Comparison of ENCODE assay signal across 15 cellular contexts in genomic region chr2:127078028-127078427, GRCh38. TPM values are rescaled to one million over a fixed set of nuclear protein-coding genes. Genes with fewer than 3 reads are reported as not detected.
DNase-seq lines count a peak whose midpoint lies in the region; ATAC-seq and TF ChIP-seq lines count a peak whose summit lies in the region.
"Had no signal": no experiment of that assay in that cellular context is flagged by ENCODE, and none has a peak within 500 bp of the region (broad histone marks: within the 10 kb centered on the region; RNA-seq: fewer than 3 reads in every experiment).

No MANE protein-coding gene starts in this region.

- H3K4me1 ChIP-seq in CD8-positive, alpha-beta memory T cell (ENCODE audit: insufficient read depth, low read length): peaks cover 61% of the 10 kb centered on the region
- H3K4me1 ChIP-seq in gastrocnemius medialis: peaks cover 89 to 92% of the 10 kb centered on the region in 2 donors

- H3K27me3 ChIP-seq in CD8-positive, alpha-beta memory T cell (ENCODE audit: insufficient read depth, low read length, poor library complexity, severe bottlenecking): no peaks in the 10 kb centered on the region
- H3K27me3 ChIP-seq in dorsolateral prefrontal cortex (no peaks in the 10 kb centered on the region), gastrocnemius medialis (no peaks in the 10 kb centered on the region)
- H3K27me3 ChIP-seq: thyroid gland had no signal

- peaks cover 54 to 85% (median 76%) of the 10 kb centered on the region in 3 donors for H3K4me1 Mint-ChIP-seq in CD8-positive, alpha-beta memory T cell
- H3K4me1 Mint-ChIP-seq in WTC11: peaks cover 27% of the 10 kb centered on the region

- no peaks in the 10 kb centered on the region for H3K27me3 Mint-ChIP-seq in CD8-positive, alpha-beta memory T cell
- no peaks in the 10 kb centered on the region for H3K27me3 Mint-ChIP-seq in WTC11 (ENCODE audit: low read depth)
- H3K27me3 Mint-ChIP-seq: progenitor cell of endocrine pancreas had no signal

- no peak for DNase-seq in CD8-positive, alpha-beta memory T cell
- DNase-seq in WTC11 (ENCODE audit: low spot score) (no peak), dorsolateral prefrontal cortex (no peak), gastrocnemius medialis (peak in 1 of 2 donors; percentile 75), NAMALWA (ENCODE audit: low spot score) (no peak)
- DNase-seq: activated CD4-positive, alpha-beta T cell treated with anti-CD3 and anti-CD28 coated beads, Interleukin-2, amount 50 U/mL, for 4 hours; erythroblast; MM.1S; NCI-H774; stimulated activated CD4-positive, alpha-beta T cell treated with anti-CD3 and anti-CD28 coated beads, Interleukin-15, amount 100 ng/mL, for 24 hours; thyroid gland had no signal

- H3K9me3 Mint-ChIP-seq in CD8-positive, alpha-beta memory T cell: no peaks in the 10 kb centered on the region
- no peaks in the 10 kb centered on the region for H3K9me3 Mint-ChIP-seq in WTC11
- H3K9me3 Mint-ChIP-seq: mesothelial cell of epicardium had no signal

- no peak overlapping the region for H3K27ac ChIP-seq in CD8-positive, alpha-beta memory T cell (ENCODE audit: low read depth, low read length)
- H3K27ac ChIP-seq in dorsolateral prefrontal cortex (peak overlapping the region; percentile 40 to 99 (median 90)), gastrocnemius medialis (peak overlapping the region; percentile 97 to 100 (median 100))
- H3K27ac ChIP-seq: thyroid gland had no signal

- CTCF ChIA-PET in CD8-positive, alpha-beta memory T cell (lab: Charles Lee): interaction anchor here (4.1 to 8.8 kb wide), 2 partner anchors 10 to 27 kb away, joined by 21 to 108 read pairs; no protein-coding TSS in a partner anchor
- CTCF ChIA-PET in WTC11 (lab: Charles Lee): interaction anchor here (0.6 to 2.7 kb wide), 3 partner anchors 10 to 94 kb away, joined by 3 to 19 read pairs (median 5); no protein-coding TSS in a partner anchor

- peaks cover 5% of the 10 kb centered on the region for H3K36me3 ChIP-seq in CD8-positive, alpha-beta memory T cell (ENCODE audit: insufficient read depth, low read length)
- H3K36me3 ChIP-seq in gastrocnemius medialis: no peaks in the 10 kb centered on the region
- H3K36me3 ChIP-seq: thyroid gland had no signal

- no peak for ATAC-seq in WTC11
- no peak for ATAC-seq in gastrocnemius medialis
- no peak for ATAC-seq in GM18873 (IDR thresholded peaks at IDR 0.05; ENCODE audit: low FRiP score, unreplicated experiment)
- no peak for ATAC-seq in GM19463 (IDR thresholded peaks at IDR 0.05; ENCODE audit: unreplicated experiment)

- H3K27ac Mint-ChIP-seq in CD8-positive, alpha-beta memory T cell: peak overlapping the region; percentile 95 to 99 (median 98)
- H3K27ac Mint-ChIP-seq in WTC11: peak overlapping the region; percentile 60
- H3K27ac Mint-ChIP-seq: progenitor cell of endocrine pancreas had no signal

- peaks cover 0 to 40% (median 0%) of the 10 kb centered on the region in 3 donors for H3K36me3 Mint-ChIP-seq in CD8-positive, alpha-beta memory T cell
- H3K36me3 Mint-ChIP-seq in WTC11: no peaks in the 10 kb centered on the region
- H3K36me3 Mint-ChIP-seq: mesothelial cell of epicardium had no signal

- in situ Hi-C loops in gastrocnemius medialis (cut with MboI; ENCODE audit: low sequenced_read_pairs in 4 of 4): loop anchor here in 2 of 4 donors (25.0 kb wide), 2 partner anchors 309 to 334 kb away; partner anchors contain the start of genes MAP3K2 (in 1 of the 2) and PROC (in 1 of the 2)

- TF ChIP-seq CTCF in WTC11 (IDR thresholded peaks at IDR 0.05): no peak
- no peak for TF ChIP-seq CTCF in dorsolateral prefrontal cortex (IDR thresholded peaks at IDR 0.05 in 54 of 56, conservative IDR thresholded peaks at IDR 0.05 in 2 of 56; ENCODE audit: low read depth in 1 of 56, partially characterized antibody in 56 of 56)
- no peak for TF ChIP-seq CTCF in gastrocnemius medialis (IDR thresholded peaks at IDR 0.05 in 4 of 5, conservative IDR thresholded peaks at IDR 0.05 in 1 of 5)

- intact Hi-C loops in dorsolateral prefrontal cortex (cut with DNase I) (no loop called here), gastrocnemius medialis (cut with DNase I; ENCODE audit: low total_unique reads) (no loop called here)

- H3K4me3 ChIP-seq in CD8-positive, alpha-beta memory T cell (ENCODE audit: low read length): no peak overlapping the region
- H3K4me3 ChIP-seq in dorsolateral prefrontal cortex (peak overlapping the region in 28 of 59 donors; percentile 0 to 61 (median 19)), gastrocnemius medialis (peak overlapping the region in 2 of 4 donors; percentile 36 to 51)
- H3K4me3 ChIP-seq: thyroid gland had no signal

- POLR2A ChIA-PET in CD8-positive, alpha-beta memory T cell (lab: Charles Lee): no interaction called here
- POLR2A ChIA-PET in WTC11 (lab: Charles Lee): no interaction called here

- H3K9me3 ChIP-seq in CD8-positive, alpha-beta memory T cell (ENCODE audit: low read length): no peaks in the 10 kb centered on the region
- H3K9me3 ChIP-seq in gastrocnemius medialis: no peaks in the 10 kb centered on the region
- H3K9me3 ChIP-seq: thyroid gland had no signal

- no peak for TF ChIP-seq POLR2A in gastrocnemius medialis (IDR thresholded peaks at IDR 0.05)

- H3K4me3 Mint-ChIP-seq in CD8-positive, alpha-beta memory T cell: peak overlapping the region; percentile 54 to 95 (median 87)
- no peak overlapping the region for H3K4me3 Mint-ChIP-seq in WTC11
- H3K4me3 Mint-ChIP-seq: mesothelial cell of epicardium had no signal

TF ChIP-seq in WTC11, 78 proteins besides CTCF, POLR2A, EP300 and RAD21 (continues in another document):
- TF ChIP-seq, protein P1, sequence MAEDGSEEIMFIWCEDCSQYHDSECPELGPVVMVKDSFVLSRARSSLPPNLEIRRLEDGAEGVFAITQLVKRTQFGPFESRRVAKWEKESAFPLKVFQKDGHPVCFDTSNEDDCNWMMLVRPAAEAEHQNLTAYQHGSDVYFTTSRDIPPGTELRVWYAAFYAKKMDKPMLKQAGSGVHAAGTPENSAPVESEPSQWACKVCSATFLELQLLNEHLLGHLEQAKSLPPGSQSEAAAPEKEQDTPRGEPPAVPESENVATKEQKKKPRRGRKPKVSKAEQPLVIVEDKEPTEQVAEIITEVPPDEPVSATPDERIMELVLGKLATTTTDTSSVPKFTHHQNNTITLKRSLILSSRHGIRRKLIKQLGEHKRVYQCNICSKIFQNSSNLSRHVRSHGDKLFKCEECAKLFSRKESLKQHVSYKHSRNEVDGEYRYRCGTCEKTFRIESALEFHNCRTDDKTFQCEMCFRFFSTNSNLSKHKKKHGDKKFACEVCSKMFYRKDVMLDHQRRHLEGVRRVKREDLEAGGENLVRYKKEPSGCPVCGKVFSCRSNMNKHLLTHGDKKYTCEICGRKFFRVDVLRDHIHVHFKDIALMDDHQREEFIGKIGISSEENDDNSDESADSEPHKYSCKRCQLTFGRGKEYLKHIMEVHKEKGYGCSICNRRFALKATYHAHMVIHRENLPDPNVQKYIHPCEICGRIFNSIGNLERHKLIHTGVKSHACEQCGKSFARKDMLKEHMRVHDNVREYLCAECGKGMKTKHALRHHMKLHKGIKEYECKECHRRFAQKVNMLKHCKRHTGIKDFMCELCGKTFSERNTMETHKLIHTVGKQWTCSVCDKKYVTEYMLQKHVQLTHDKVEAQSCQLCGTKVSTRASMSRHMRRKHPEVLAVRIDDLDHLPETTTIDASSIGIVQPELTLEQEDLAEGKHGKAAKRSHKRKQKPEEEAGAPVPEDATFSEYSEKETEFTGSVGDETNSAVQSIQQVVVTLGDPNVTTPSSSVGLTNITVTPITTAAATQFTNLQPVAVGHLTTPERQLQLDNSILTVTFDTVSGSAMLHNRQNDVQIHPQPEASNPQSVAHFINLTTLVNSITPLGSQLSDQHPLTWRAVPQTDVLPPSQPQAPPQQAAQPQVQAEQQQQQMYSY (CRISPR knock-in tag; IDR thresholded peaks at IDR 0.05): no peak
- TF ChIP-seq, protein P2, sequence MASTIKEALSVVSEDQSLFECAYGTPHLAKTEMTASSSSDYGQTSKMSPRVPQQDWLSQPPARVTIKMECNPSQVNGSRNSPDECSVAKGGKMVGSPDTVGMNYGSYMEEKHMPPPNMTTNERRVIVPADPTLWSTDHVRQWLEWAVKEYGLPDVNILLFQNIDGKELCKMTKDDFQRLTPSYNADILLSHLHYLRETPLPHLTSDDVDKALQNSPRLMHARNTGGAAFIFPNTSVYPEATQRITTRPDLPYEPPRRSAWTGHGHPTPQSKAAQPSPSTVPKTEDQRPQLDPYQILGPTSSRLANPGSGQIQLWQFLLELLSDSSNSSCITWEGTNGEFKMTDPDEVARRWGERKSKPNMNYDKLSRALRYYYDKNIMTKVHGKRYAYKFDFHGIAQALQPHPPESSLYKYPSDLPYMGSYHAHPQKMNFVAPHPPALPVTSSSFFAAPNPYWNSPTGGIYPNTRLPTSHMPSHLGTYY (CRISPR knock-in tag; IDR thresholded peaks at IDR 0.05): no peak
- TF ChIP-seq AR (CRISPR knock-in tag; IDR thresholded peaks at IDR 0.05) (no peak), SP1 (CRISPR knock-in tag; conservative IDR thresholded peaks at IDR 0.05) (no peak), GABPB1 (CRISPR knock-in tag; IDR thresholded peaks at IDR 0.05) (no peak), MAX (CRISPR knock-in tag; IDR thresholded peaks at IDR 0.05) (no peak)

RNA-seq across cellular contexts. Expression of gene BIN1, which starts 28.9 kb away (rescaled TPM):
- 10 to 100 TPM; 84.9 to 87.3 TPM for total RNA-seq in CD8-positive, alpha-beta memory T cell
- 163 TPM for polyA plus RNA-seq in CD8-positive, alpha-beta memory T cell
- total RNA-seq in WTC11 (2021) (38.9 to 42.5 TPM (median 41.6 TPM) in 3 replicates), dorsolateral prefrontal cortex (100 to 1,000 TPM; 151 to 703 (median 290) TPM), gastrocnemius medialis (1,000 to 10,000 TPM; 1,150 to 2,167 (median 1,736) TPM)
